Comparison of ENCODE assay signal across 20 cellular contexts in genomic region chr10:23060918-23061317, GRCh38.
"Had no signal": no experiment of that assay in that cellular context is flagged by ENCODE, and none has a peak within 500 bp of the region (broad histone marks: within the 10 kb centered on the region; RNA-seq: fewer than 3 reads in every experiment).

No MANE protein-coding gene starts in this region.

- H3K27ac Mint-ChIP-seq: naive B cell; stimulated activated naive B cell treated with anti-CD40 and anti-IgM and Interleukin-4, amounts not matched to agents 10 μg/mL and 1 μg/mL and 100 μg/mL, for 72 hours; stimulated activated naive CD8-positive, alpha-beta T cell treated with anti-CD3 and anti-CD28 coated beads, Interleukin-15, amount 100 ng/mL, for 72 hours had no signal

- H3K27ac ChIP-seq: colonic mucosa, heart left ventricle, neutrophil, testis, tibial nerve had no signal

- H3K27me3 ChIP-seq: colonic mucosa, heart left ventricle, testis, tibial nerve had no signal

- H3K4me3 Mint-ChIP-seq: naive B cell; stimulated activated naive B cell treated with anti-CD40 and anti-IgM and Interleukin-4, amounts not matched to agents 10 μg/mL and 1 μg/mL and 100 μg/mL, for 72 hours; stimulated activated naive CD8-positive, alpha-beta T cell treated with anti-CD3 and anti-CD28 coated beads, Interleukin-15, amount 100 ng/mL, for 72 hours had no signal

- H3K9me3 ChIP-seq: colonic mucosa, neutrophil, testis had no signal

- DNase-seq: colonic mucosa; dermis blood vessel endothelial cell; erythroblast; foreskin melanocyte; heart left ventricle; hippocampal formation; left colon; left ventricle myocardium superior; mesenchymal stem cell; naive B cell; posterior cingulate gyrus; stimulated activated CD4-positive, alpha-beta T cell treated with anti-CD3 and anti-CD28 coated beads, Interleukin-2, amount 100 ng/mL, for 24 hours; stimulated activated CD4-positive, alpha-beta T cell treated with anti-CD3 and anti-CD28 coated beads, Interleukin-4, amount 100 ng/mL, for 4 hours; stimulated activated naive B cell treated with anti-CD40 and anti-IgM and Interleukin-4, amounts not matched to agents 10 μg/mL and 1 μg/mL and 100 μg/mL, for 72 hours; stimulated activated naive CD8-positive, alpha-beta T cell treated with anti-CD3 and anti-CD28 coated beads, Interleukin-15, amount 100 ng/mL, for 72 hours; testis had no signal

- H3K36me3 Mint-ChIP-seq: naive B cell; stimulated activated naive B cell treated with anti-CD40 and anti-IgM and Interleukin-4, amounts not matched to agents 10 μg/mL and 1 μg/mL and 100 μg/mL, for 72 hours had no signal

- H3K36me3 ChIP-seq: colonic mucosa, heart left ventricle, neutrophil, tibial nerve had no signal

- H3K4me1 ChIP-seq: testis had no signal

- H3K4me3 ChIP-seq: colonic mucosa, heart left ventricle, lung, testis, tibial nerve had no signal

- ATAC-seq: heart left ventricle; left colon; left ventricle myocardium superior; sciatic nerve; stimulated activated naive B cell treated with anti-CD40 and anti-IgM and Interleukin-4, amounts not matched to agents 10 μg/mL and 1 μg/mL and 100 μg/mL, for 72 hours; stimulated activated naive CD8-positive, alpha-beta T cell treated with anti-CD3 and anti-CD28 coated beads, Interleukin-15, amount 100 ng/mL, for 72 hours had no signal

- H3K4me1 Mint-ChIP-seq: naive B cell; stimulated activated naive B cell treated with anti-CD40 and anti-IgM and Interleukin-4, amounts not matched to agents 10 μg/mL and 1 μg/mL and 100 μg/mL, for 72 hours; stimulated activated naive CD8-positive, alpha-beta T cell treated with anti-CD3 and anti-CD28 coated beads, Interleukin-15, amount 100 ng/mL, for 72 hours had no signal
